Comparison of ENCODE assay signal across 17 cellular contexts in genomic region chr2:205954707-205955106, GRCh38.
DNase-seq lines count a peak whose midpoint lies in the region; ATAC-seq and TF ChIP-seq lines count a peak whose summit lies in the region.
"Had no signal": no experiment of that assay in that cellular context is flagged by ENCODE, and none has a peak within 500 bp of the region (broad histone marks: within the 10 kb centered on the region; RNA-seq: fewer than 3 reads in every experiment).

No MANE protein-coding gene starts in this region.

- H3K27me3 ChIP-seq in GM23338 (ENCODE audit: insufficient read depth): no peaks in the 10 kb centered on the region

- no peak overlapping the region for H3K4me2 ChIP-seq in GM23338

- DNase-seq in DMS 273 (lab: John Stamatoyannopoulos, UW; ENCODE audit: unreplicated experiment) (peak; percentile 26), DMS 273 treated with DMSO at 0.1 percent for 48 hours (lab: John Stamatoyannopoulos, UW) (no peak), GM23338 (ENCODE audit: low spot score) (peak; percentile 52), WTC11 (ENCODE audit: low spot score) (no peak), iris pigment epithelial cell (ENCODE audit: low read depth) (peak; percentile 4), NCI-H2227 (lab: John Stamatoyannopoulos, UW; ENCODE audit: unreplicated experiment) (no peak), DMS79 (lab: John Stamatoyannopoulos, UW) (no peak), HEK293T (ENCODE audit: extremely low spot score) (no peak)
- DNase-seq: COR-L47, DMS153, MV-4-11, NCI-H1694 treated with DMSO at 0.1 percent for 48 hours, NCI-H226, NCI-H524, T-helper 17 cell had no signal

- no peaks in the 10 kb centered on the region for H4K20me1 ChIP-seq in GM23338 (replicated peaks; ENCODE audit: insufficient read depth)

- POLR2A ChIA-PET in WTC11 (lab: Charles Lee): no interaction called here
- POLR2A ChIA-PET in HEK293T (lab: Yijun Ruan, JAX): no interaction called here

- H3K36me3 Mint-ChIP-seq in GM23338 (ENCODE audit: low read depth): peaks cover 18% of the 10 kb centered on the region
- H3K36me3 Mint-ChIP-seq in WTC11: peaks cover 33% of the 10 kb centered on the region

- CTCF ChIA-PET in WTC11 (lab: Charles Lee) (interaction anchor here (0.6 to 1.0 kb wide), 3 partner anchors 10 to 305 kb away, joined by 3 to 5 read pairs (median 4); no protein-coding TSS in a partner anchor), HEK293T (lab: Yijun Ruan, JAX) (interaction anchor here (0.5 kb wide), 1 partner anchor 10 kb away, joined by 4 read pairs; no protein-coding TSS in a partner anchor)

- H3F3A ChIP-seq in GM23338 (replicated peaks; ENCODE audit: low read depth): no peaks in the 10 kb centered on the region

- TF ChIP-seq CTCF in GM23338 (conservative IDR thresholded peaks at IDR 0.05; ENCODE audit: low read depth in 2 of 2) (no peak), WTC11 (IDR thresholded peaks at IDR 0.05) (no peak)

- no peak overlapping the region for H2AFZ ChIP-seq in GM23338

- H3K27me3 Mint-ChIP-seq in GM23338 (ENCODE audit: insufficient read depth, low read depth, poor library complexity) (peaks cover 8% of the 10 kb centered on the region), WTC11 (ENCODE audit: low read depth) (no peaks in the 10 kb centered on the region; the same call in none of the 2 replicates)

- H3K79me2 ChIP-seq in GM23338 (replicated peaks; ENCODE audit: insufficient read depth): no peaks in the 10 kb centered on the region

- H3K4me1 Mint-ChIP-seq in GM23338 (peaks cover 39% of the 10 kb centered on the region), WTC11 (peaks cover 38% of the 10 kb centered on the region)
- H3K4me1 Mint-ChIP-seq: T-helper 17 cell had no signal

- H3K4me1 ChIP-seq in GM23338 (ENCODE audit: insufficient read depth): peaks cover 21% of the 10 kb centered on the region
- H3K4me1 ChIP-seq: HAP-1 had no signal

- H3K4me3 Mint-ChIP-seq in GM23338 (no peak overlapping the region), WTC11 (no peak overlapping the region)
- H3K4me3 Mint-ChIP-seq: T-helper 17 cell had no signal

- no peak overlapping the region for H3K27ac ChIP-seq in GM23338 (ENCODE audit: low read depth)
- H3K27ac ChIP-seq: 22Rv1 had no signal

- H3K27ac Mint-ChIP-seq in GM23338 (no peak overlapping the region), WTC11 (no peak overlapping the region)
- H3K27ac Mint-ChIP-seq: T-helper 17 cell had no signal

- no peaks in the 10 kb centered on the region for H3K36me3 ChIP-seq in GM23338 (ENCODE audit: insufficient read depth)
- H3K36me3 ChIP-seq: HAP-1 had no signal

- 0 out of 2 replicates have a peak, but pooled peaks cover 3% of the 10 kb centered on the region for H3K9me2 ChIP-seq in GM23338 (ENCODE audit: insufficient read depth)

- ATAC-seq in GM23338 (peak; percentile 57), WTC11 (peak; percentile 32; the same call in 1 of the 2 replicates)
- ATAC-seq: T-helper 17 cell had no signal

- no peak overlapping the region for H3K4me3 ChIP-seq in GM23338
- H3K4me3 ChIP-seq: HAP-1 had no signal

- peaks cover 32% of the 10 kb centered on the region for H3K9me3 Mint-ChIP-seq in GM23338
- H3K9me3 Mint-ChIP-seq in WTC11: peaks cover 36% of the 10 kb centered on the region

TF ChIP-seq in GM23338, 12 proteins besides CTCF, POLR2A, EP300 and RAD21 (continues in another document):
- TF ChIP-seq JUNB (IDR thresholded peaks at IDR 0.05; ENCODE audit: unreplicated experiment) (no peak), EZH2phosphoT487 (IDR thresholded peaks at IDR 0.05; ENCODE audit: unreplicated experiment) (no peak)

TF ChIP-seq in WTC11, 78 proteins besides CTCF, POLR2A, EP300 and RAD21:
- 0 out of 2 replicates have a peak, but pooled peaks have one; percentile 13 for TF ChIP-seq PRDM15 (CRISPR knock-in tag; IDR thresholded peaks at IDR 0.05)
- no peak for TF ChIP-seq CDX4 (CRISPR knock-in tag; IDR thresholded peaks at IDR 0.05; ENCODE audit: borderline replicate concordance)
TF ChIP-seq in WTC11: peak in this region for 1.

TF ChIP-seq in HEK293T, 16 proteins besides CTCF, POLR2A, EP300 and RAD21:
- TF ChIP-seq ELF4 (IDR thresholded peaks at IDR 0.05) (no peak), PKNOX1 (IDR thresholded peaks at IDR 0.05) (no peak), ARNT (IDR thresholded peaks at IDR 0.05) (no peak), HDGF (IDR thresholded peaks at IDR 0.05; ENCODE audit: borderline replicate concordance) (no peak), BHLHE40 (IDR thresholded peaks at IDR 0.05; ENCODE audit: borderline replicate concordance) (no peak)

Comparison
In these comparisons a context has a peak if more than half of its experiments do, and no peak if none do; other contexts are left out.
1. DNase-seq: peak in DMS 273 (single experiment), GM23338 (single experiment) and iris pigment epithelial cell (single experiment); none in DMS 273 treated with DMSO at 0.1 percent for 48 hours (single experiment), WTC11 (single experiment), NCI-H2227 (single experiment), DMS79 (single experiment) and HEK293T (single experiment).